Comparison of ENCODE assay signal across 25 cellular contexts in genomic region chr13:73901324-73902068, GRCh38.
"Had no signal": no experiment of that assay in that cellular context is flagged by ENCODE, and none has a peak within 500 bp of the region (broad histone marks: within the 10 kb centered on the region; RNA-seq: fewer than 3 reads in every experiment).

No MANE protein-coding gene starts in this region.

- H3K27me3 Mint-ChIP-seq: activated naive CD8-positive, alpha-beta T cell treated with anti-CD3 and anti-CD28 coated beads, Interleukin-2, amount 10 ng/mL, durations not matched to agents 7 days and 5 days; effector memory CD8-positive, alpha-beta T cell; natural killer cell treated with Interleukin-12 subunit alpha and Interleukin-12 subunit beta and Interleukin-15 and Interleukin-18, amount 100 ng/mL, for 72 hours had no signal

- ATAC-seq: activated CD4-positive, CD25-positive, alpha-beta regulatory T cell treated with anti-CD3 and anti-CD28 coated beads, Interleukin-2, amount 50 U/mL, for 24 hours; effector memory CD8-positive, alpha-beta T cell; gastrocnemius medialis; mucosa of descending colon; natural killer cell treated with Interleukin-12 subunit alpha and Interleukin-12 subunit beta and Interleukin-15 and Interleukin-18, amount 100 ng/mL, for 72 hours; right lobe of liver; stimulated activated naive CD8-positive, alpha-beta T cell treated with anti-CD3 and anti-CD28 coated beads, Interleukin-15, Interleukin-2, amounts not matched to agents 100 U/mL and 50 U/mL, for 24 hours had no signal

- H3K36me3 Mint-ChIP-seq: natural killer cell treated with Interleukin-12 subunit alpha and Interleukin-12 subunit beta and Interleukin-15 and Interleukin-18, amount 100 ng/mL, for 72 hours had no signal

- H3K27me3 ChIP-seq: gastrocnemius medialis, hepatocyte, right lobe of liver, testis, transverse colon had no signal

- H3K27ac ChIP-seq: gastrocnemius medialis, hepatocyte, left ventricle myocardium inferior, right lobe of liver, testis, transverse colon, WERI-Rb-1 had no signal

- H3K9me3 ChIP-seq: gastrocnemius medialis, mucosa of descending colon, right lobe of liver, testis, transverse colon had no signal

- H3K27ac Mint-ChIP-seq: activated naive CD8-positive, alpha-beta T cell treated with anti-CD3 and anti-CD28 coated beads, Interleukin-2, amount 10 ng/mL, durations not matched to agents 7 days and 5 days had no signal

- H3K4me3 ChIP-seq: gastrocnemius medialis, hepatocyte, left ventricle myocardium inferior, mucosa of descending colon, right lobe of liver, testis, transverse colon had no signal

- H3K4me3 Mint-ChIP-seq: activated naive CD8-positive, alpha-beta T cell treated with anti-CD3 and anti-CD28 coated beads, Interleukin-2, amount 10 ng/mL, durations not matched to agents 7 days and 5 days; effector memory CD8-positive, alpha-beta T cell; natural killer cell treated with Interleukin-12 subunit alpha and Interleukin-12 subunit beta and Interleukin-15 and Interleukin-18, amount 100 ng/mL, for 72 hours had no signal

- DNase-seq: activated CD4-positive, alpha-beta T cell treated with anti-CD3 and anti-CD28 coated beads for 48 hours; activated CD4-positive, alpha-beta T cell treated with anti-CD3 and anti-CD28 coated beads, Interleukin-2, amount 50 U/mL, for 48 hours; activated naive CD4-positive, alpha-beta T cell treated with Interleukin-2 at 50 U/mL for 16 hours; activated naive CD8-positive, alpha-beta T cell treated with anti-CD3 and anti-CD28 coated beads, Interleukin-2, amount 10 ng/mL, durations not matched to agents 7 days and 5 days; activated T-cell treated with anti-CD3 and anti-CD28 coated beads, Interleukin-2, amount 50 U/mL, for 48 hours; amniotic stem cell; caudate nucleus; cortex of kidney; effector memory CD8-positive, alpha-beta T cell; erythroblast; gastrocnemius medialis; islet precursor cell; left ventricle myocardium inferior; mucosa of descending colon; right lobe of liver; stimulated activated CD4-positive, alpha-beta T cell treated with anti-CD3 and anti-CD28 coated beads, Interleukin-12 subunit alpha, Interleukin-12 subunit beta, amount 100 ng/mL, for 4 hours; stimulated activated CD4-positive, alpha-beta T cell treated with anti-CD3 and anti-CD28 coated beads, Interleukin-4, amount 100 ng/mL, for 1 hour; stimulated activated naive CD8-positive, alpha-beta T cell treated with anti-CD3 and anti-CD28 coated beads, Interleukin-15, Interleukin-2, amounts not matched to agents 100 U/mL and 50 U/mL, for 24 hours; T1000; testis; transverse colon; WERI-Rb-1 had no signal

- H3K36me3 ChIP-seq: gastrocnemius medialis, left ventricle myocardium inferior, right lobe of liver, transverse colon, WERI-Rb-1 had no signal

- H3K4me1 ChIP-seq: gastrocnemius medialis, left ventricle myocardium inferior, right lobe of liver, testis, transverse colon had no signal

- H3K9me3 Mint-ChIP-seq: activated naive CD8-positive, alpha-beta T cell treated with anti-CD3 and anti-CD28 coated beads, Interleukin-2, amount 10 ng/mL, durations not matched to agents 7 days and 5 days; effector memory CD8-positive, alpha-beta T cell; natural killer cell treated with Interleukin-12 subunit alpha and Interleukin-12 subunit beta and Interleukin-15 and Interleukin-18, amount 100 ng/mL, for 72 hours had no signal

- H3K79me2 ChIP-seq: hepatocyte had no signal

- H2AFZ ChIP-seq: hepatocyte had no signal

- H3K4me2 ChIP-seq: hepatocyte had no signal
